16 cellular contexts compared by ENCODE assay signal in the genomic region with DNA sequence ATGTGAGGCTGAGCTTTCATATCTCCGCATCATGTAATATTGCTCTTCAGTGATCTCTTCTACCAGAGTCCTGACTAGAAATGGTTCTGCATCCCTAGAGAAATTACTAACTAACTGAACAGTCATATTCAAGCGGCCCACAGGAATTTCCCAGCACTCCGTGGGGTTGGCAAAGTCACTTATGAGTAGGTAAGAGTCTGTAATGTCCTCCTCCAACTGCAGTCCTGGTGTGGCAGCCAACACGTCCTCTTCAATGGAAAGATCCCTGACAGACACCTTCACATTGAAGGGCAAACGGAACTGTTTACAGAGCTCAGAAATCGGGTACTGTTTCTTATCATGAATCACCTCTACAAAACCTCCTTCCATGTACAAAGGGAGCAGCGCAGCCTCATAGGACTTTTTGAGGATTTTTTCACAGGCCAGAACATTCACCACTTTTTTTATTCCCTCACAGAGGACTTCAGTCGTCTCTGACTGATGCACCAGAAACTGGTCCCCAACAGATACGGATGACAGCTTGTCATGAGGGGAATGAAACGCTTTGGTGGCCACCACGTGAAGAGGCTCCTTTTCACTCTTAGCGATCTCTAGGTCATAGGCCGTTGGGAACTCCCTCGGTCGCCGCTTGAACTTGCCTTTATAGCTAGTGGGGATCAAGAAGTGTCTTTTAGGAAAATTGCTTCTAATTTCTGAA.
DNase-seq lines count a peak whose midpoint lies in the region; ATAC-seq lines count a peak whose summit lies in the region.
"Had no signal": no experiment of that assay in that cellular context is flagged by ENCODE, and none has a peak within 500 bp of the region (broad histone marks: within the 10 kb centered on the region; RNA-seq: fewer than 3 reads in every experiment).

No MANE protein-coding gene starts in this region.

- no peaks in the 10 kb centered on the region for H3K79me1 ChIP-seq in neuronal stem cell (ENCODE audit: low read depth, low read length)

- no peaks in the 10 kb centered on the region for H3K36me3 ChIP-seq in neuronal stem cell (replicated peaks in 1 of 2; ENCODE audit: control insufficient read depth in 2 of 2, insufficient read depth in 2 of 2, low read length in 2 of 2)
- H3K36me3 ChIP-seq: gastrocnemius medialis, left lung had no signal

- peak overlapping the region; percentile 78 for H3K27ac Mint-ChIP-seq in activated T-helper 17 cell treated with anti-CD3 and anti-CD28 coated beads, Interleukin-2, amount 50 U/mL, for 72 hours
- H3K27ac Mint-ChIP-seq: IgD-negative memory B cell had no signal

- H3K9ac ChIP-seq in neuronal stem cell (ENCODE audit: low read depth, low read length, poor library complexity) = no peak overlapping the region

- no peak overlapping the region for H3K18ac ChIP-seq in neuronal stem cell (ENCODE audit: low read length)

- no peak overlapping the region for H2BK5ac ChIP-seq in neuronal stem cell (ENCODE audit: low read length)

- H3K4me3 ChIP-seq in neuronal stem cell (ENCODE audit: low read length in 2 of 2) = no peak overlapping the region
- H3K4me3 ChIP-seq: gastrocnemius medialis, left lung had no signal

- H3K4ac ChIP-seq in neuronal stem cell (ENCODE audit: low read length) = no peak overlapping the region

- H3K4me2 ChIP-seq in neuronal stem cell (ENCODE audit: insufficient read depth, low read length, poor library complexity, severe bottlenecking) = no peak overlapping the region

- no peaks in the 10 kb centered on the region for H3K27me3 Mint-ChIP-seq in activated T-helper 17 cell treated with anti-CD3 and anti-CD28 coated beads, Interleukin-2, amount 50 U/mL, for 72 hours
- H3K27me3 Mint-ChIP-seq: IgD-negative memory B cell had no signal

- H3K23ac ChIP-seq in neuronal stem cell (ENCODE audit: low read depth, low read length, poor library complexity) = no peak overlapping the region

- no peak overlapping the region for H4K91ac ChIP-seq in neuronal stem cell (ENCODE audit: low read depth, low read length, poor library complexity)

- ATAC-seq in activated T-helper 17 cell treated with anti-CD3 and anti-CD28 coated beads, Interleukin-2, amount 50 U/mL, for 72 hours (replicated peaks) = peak; percentile 83
- ATAC-seq: gastrocnemius medialis, left lung, Panc1, sciatic nerve had no signal

- no peak overlapping the region for H3K27ac ChIP-seq in neuronal stem cell (replicated peaks; ENCODE audit: low read length)
- H3K27ac ChIP-seq: gastrocnemius medialis, left lung had no signal

- H3K27me3 ChIP-seq in neuronal stem cell (ENCODE audit: control insufficient read depth in 3 of 3, insufficient read depth in 3 of 3, low read depth in 1 of 3, low read length in 3 of 3) = no peaks in the 10 kb centered on the region
- H3K27me3 ChIP-seq: gastrocnemius medialis, left lung had no signal

- no peak overlapping the region for H4K8ac ChIP-seq in neuronal stem cell (ENCODE audit: low read depth, low read length)

- H3K9me3 ChIP-seq in neuronal stem cell (replicated peaks in 1 of 2; ENCODE audit: control insufficient read depth in 2 of 2, insufficient read depth in 1 of 2, low read depth in 1 of 2, low read length in 2 of 2) = no peaks in the 10 kb centered on the region
- H3K9me3 ChIP-seq: gastrocnemius medialis, left lung had no signal

- no peak overlapping the region for H2BK120ac ChIP-seq in neuronal stem cell (ENCODE audit: low read depth, low read length)

- peaks cover 64% of the 10 kb centered on the region for H3K4me1 Mint-ChIP-seq in activated T-helper 17 cell treated with anti-CD3 and anti-CD28 coated beads, Interleukin-2, amount 50 U/mL, for 72 hours
- H3K4me1 Mint-ChIP-seq: IgD-negative memory B cell had no signal

- no peaks in the 10 kb centered on the region for H3K9me3 Mint-ChIP-seq in activated T-helper 17 cell treated with anti-CD3 and anti-CD28 coated beads, Interleukin-2, amount 50 U/mL, for 72 hours
- H3K9me3 Mint-ChIP-seq: IgD-negative memory B cell had no signal

- H3K4me1 ChIP-seq in neuronal stem cell (ENCODE audit: control insufficient read depth in 2 of 2, insufficient read depth in 1 of 2, low read depth in 1 of 2, low read length in 2 of 2) = peaks cover 0 to 2% of the 10 kb centered on the region in 2 donors
- H3K4me1 ChIP-seq: gastrocnemius medialis, left lung had no signal

- H2AFZ ChIP-seq in neuronal stem cell (ENCODE audit: low read length) = no peak overlapping the region

- H2BK15ac ChIP-seq in neuronal stem cell (ENCODE audit: low read length) = no peak overlapping the region

- no peak overlapping the region for H3K14ac ChIP-seq in neuronal stem cell (ENCODE audit: low read length)

- H3K36me3 Mint-ChIP-seq in activated T-helper 17 cell treated with anti-CD3 and anti-CD28 coated beads, Interleukin-2, amount 50 U/mL, for 72 hours (ENCODE audit: low read depth) = peaks cover 89% of the 10 kb centered on the region
- H3K36me3 Mint-ChIP-seq: IgD-negative memory B cell had no signal

- H3K4me3 Mint-ChIP-seq in activated T-helper 17 cell treated with anti-CD3 and anti-CD28 coated beads, Interleukin-2, amount 50 U/mL, for 72 hours = peak overlapping the region; percentile 73
- H3K4me3 Mint-ChIP-seq: IgD-negative memory B cell had no signal

- no peak overlapping the region for H2AK5ac ChIP-seq in neuronal stem cell (ENCODE audit: low read depth, low read length)

- DNase-seq in activated effector memory CD4-positive, alpha-beta T cell treated with anti-CD3 and anti-CD28 coated beads, Interleukin-2, amount 50 U/mL, for 16 hours = peak; percentile 66
- DNase-seq in activated effector memory CD4-positive, alpha-beta T cell treated with Interleukin-2 at 50 U/mL for 16 hours = no peak
- DNase-seq in M059J (ENCODE audit: low read depth) (peak; percentile 16), NCI-H345 (lab: John Stamatoyannopoulos, UW) (no peak), HPDE6-E6E7 (ENCODE audit: extremely low spot score) (no peak), neuronal stem cell (ENCODE audit: low spot score) (no peak)
- DNase-seq in stimulated activated CD8-positive, alpha-beta memory T cell treated with anti-CD3 and anti-CD28 coated beads, Interleukin-12 subunit alpha, Interleukin-12 subunit beta, amount 100 ng/mL, for 24 hours (ENCODE audit: extremely low read depth) = peak; percentile 10
- DNase-seq: cortex of kidney, EL, gastrocnemius medialis, left lung, NCI-H2081 had no signal

- no peak overlapping the region for H2BK12ac ChIP-seq in neuronal stem cell (ENCODE audit: low read length)

- WGBS in neuronal stem cell (ENCODE audit: extremely low coverage in 2 of 2, insufficient read length in 2 of 2, insufficient replicate concordance in 1 of 2), 2 donors = no CpG with 5 or more reads among the region's 16 CpGs

Comparison
In these comparisons a context has a peak if more than half of its experiments do, and no peak if none do; other contexts are left out.
1. DNase-seq: peak in activated effector memory CD4-positive, alpha-beta T cell treated with anti-CD3 and anti-CD28 coated beads, Interleukin-2, amount 50 U/mL, for 16 hours (single experiment), M059J (single experiment) and stimulated activated CD8-positive, alpha-beta memory T cell treated with anti-CD3 and anti-CD28 coated beads, Interleukin-12 subunit alpha, Interleukin-12 subunit beta, amount 100 ng/mL, for 24 hours (single experiment); none in activated effector memory CD4-positive, alpha-beta T cell treated with Interleukin-2 at 50 U/mL for 16 hours (single experiment), NCI-H345 (single experiment), HPDE6-E6E7 (single experiment) and neuronal stem cell (single experiment).